15 cellular contexts compared by ENCODE assay signal in the genomic region with DNA sequence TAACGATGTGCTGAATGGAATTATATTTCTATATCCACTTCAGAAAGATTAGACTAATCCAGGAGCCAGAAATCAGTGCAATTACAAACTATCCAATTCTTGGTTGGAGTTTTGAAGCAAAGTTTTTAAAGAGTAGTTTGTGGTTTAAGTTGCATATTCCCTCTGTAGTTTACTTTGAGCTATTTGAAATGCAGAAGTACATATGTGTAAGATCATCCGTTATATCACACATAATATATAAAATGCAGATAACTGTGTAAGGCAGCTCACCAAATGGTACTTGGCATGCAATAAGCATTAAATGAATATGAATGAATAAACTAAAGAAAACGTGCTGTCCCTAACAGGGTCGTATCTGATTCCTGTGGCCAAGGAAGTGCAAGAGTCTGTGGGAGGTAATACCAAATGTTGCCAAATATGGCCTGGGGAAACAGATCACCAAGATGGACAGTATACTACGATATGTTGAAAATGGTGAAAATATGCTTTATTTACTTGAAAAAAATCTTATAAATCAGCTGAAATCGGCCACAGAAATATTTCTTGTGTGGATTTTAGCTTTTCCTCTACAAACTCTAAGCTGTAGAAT.
DNase-seq lines count a peak whose midpoint lies in the region; ATAC-seq and TF ChIP-seq lines count a peak whose summit lies in the region.
"Had no signal": no experiment of that assay in that cellular context is flagged by ENCODE, and none has a peak within 500 bp of the region (broad histone marks: within the 10 kb centered on the region; RNA-seq: fewer than 3 reads in every experiment).

No MANE protein-coding gene starts in this region.

- no peaks in the 10 kb centered on the region for H3K9me2 ChIP-seq in PC-3 (replicated peaks; ENCODE audit: low read length)

- ATAC-seq in PC-3: no peak
- ATAC-seq: K562 had no signal

- in situ Hi-C loops in astrocyte of the spinal cord (cut with HindIII; ENCODE audit: low sequenced_read_pairs): no loop called here

- H3K27ac ChIP-seq in mesenchymal stem cell (ENCODE audit: low read length, poor library complexity, severe bottlenecking): no peak overlapping the region
- H3K27ac ChIP-seq in PC-3 (ENCODE audit: low read length): no peak overlapping the region
- no peak overlapping the region for H3K27ac ChIP-seq in esophagus squamous epithelium

- no peak overlapping the region for H2AFZ ChIP-seq in mesenchymal stem cell (ENCODE audit: low read depth, low read length)
- H2AFZ ChIP-seq in PC-3 (ENCODE audit: low read length): no peak overlapping the region

- H3K14ac ChIP-seq in mesenchymal stem cell (ENCODE audit: low read length in 2 of 2): no peak overlapping the region

- BruUV-seq in PC-3 (replicated peaks; lab: Mats Ljungman, UMichigan): no TSS peak

- no peak overlapping the region for H4K8ac ChIP-seq in mesenchymal stem cell (ENCODE audit: low read length)

- no peak overlapping the region for H2BK12ac ChIP-seq in mesenchymal stem cell (ENCODE audit: low read length in 2 of 2)

- TF ChIP-seq POLR2A in esophagus squamous epithelium (IDR thresholded peaks at IDR 0.05): no peak

- intact Hi-C loops in PC-3 (cut with micrococcal nuclease): no loop called here
- intact Hi-C loops in esophagus squamous epithelium (cut with DNase I): no loop called here

- no peak overlapping the region for H3K4me3 ChIP-seq in astrocyte of the spinal cord (ENCODE audit: low read depth, low read length)
- H3K4me3 ChIP-seq in mesenchymal stem cell (ENCODE audit: insufficient read depth in 1 of 2, low read depth in 1 of 2, low read length in 2 of 2): no peak overlapping the region
- no peak overlapping the region for H3K4me3 ChIP-seq in PC-3 (ENCODE audit: low read length)
- no peak overlapping the region for H3K4me3 ChIP-seq in esophagus squamous epithelium
- H3K4me3 ChIP-seq: K562 had no signal

- no peaks in the 10 kb centered on the region for H3K79me2 ChIP-seq in PC-3 (ENCODE audit: low read length)

- no peaks in the 10 kb centered on the region for H3K27me3 ChIP-seq in mesenchymal stem cell (ENCODE audit: control insufficient read depth in 1 of 2, insufficient read depth in 1 of 2, low read length in 2 of 2)
- H3K27me3 ChIP-seq in PC-3 (ENCODE audit: low read length): peaks cover 65% of the 10 kb centered on the region
- no peaks in the 10 kb centered on the region for H3K27me3 ChIP-seq in esophagus squamous epithelium

- H2BK15ac ChIP-seq in mesenchymal stem cell (ENCODE audit: low read depth, poor library complexity, severe bottlenecking): no peak overlapping the region

- H3K9me3 ChIP-seq in mesenchymal stem cell (ENCODE audit: control insufficient read depth, low read length) (no peaks in the 10 kb centered on the region), PC-3 (ENCODE audit: low read length) (no peaks in the 10 kb centered on the region), esophagus squamous epithelium (no peaks in the 10 kb centered on the region)
- H3K9me3 ChIP-seq: Caco-2 had no signal

- H3K23ac ChIP-seq in mesenchymal stem cell (ENCODE audit: low read length in 2 of 2): no peak overlapping the region

- WGBS in mesenchymal stem cell: 84% methylated on average over 3 of the region's 6 CpGs
- WGBS in esophagus squamous epithelium, 2 donors: 65 to 75% methylated on average over 6 of the region's 6 CpGs

- H3F3A ChIP-seq in PC-3 (ENCODE audit: low read length, unreplicated experiment): no peaks in the 10 kb centered on the region

- CTCF ChIA-PET in PC-3 (lab: Charles Lee): no interaction called here

- H3K79me1 ChIP-seq in mesenchymal stem cell (replicated peaks; ENCODE audit: low read length, poor library complexity, severe bottlenecking): no peaks in the 10 kb centered on the region

- POLR2A ChIA-PET in PC-3 (lab: Charles Lee; ENCODE audit: unreplicated experiment): interaction anchor here (0.5 kb wide), 1 partner anchor 243 kb away, joined by 11 read pairs; no protein-coding TSS in a partner anchor

- H3K18ac ChIP-seq in mesenchymal stem cell (ENCODE audit: low read depth in 1 of 2, low read length in 2 of 2): no peak overlapping the region

- H3K4me1 ChIP-seq in mesenchymal stem cell (ENCODE audit: control insufficient read depth, insufficient read depth, low read depth, low read length): peaks cover 3% of the 10 kb centered on the region
- no peaks in the 10 kb centered on the region for H3K4me1 ChIP-seq in PC-3 (ENCODE audit: insufficient read depth, low read length)
- H3K4me1 ChIP-seq in esophagus squamous epithelium: no peaks in the 10 kb centered on the region
- H3K4me1 ChIP-seq: Caco-2 had no signal

- no peak overlapping the region for H2BK120ac ChIP-seq in mesenchymal stem cell (ENCODE audit: low read depth, low read length)

- H3K4ac ChIP-seq in mesenchymal stem cell (ENCODE audit: low read depth in 1 of 2, low read length in 2 of 2): no peak overlapping the region

- no peak overlapping the region for H4K91ac ChIP-seq in mesenchymal stem cell (ENCODE audit: low read length)

- TF ChIP-seq CTCF in astrocyte of the spinal cord (IDR thresholded peaks at IDR 0.05; ENCODE audit: low read depth, low read length) (no peak), PC-3 (conservative IDR thresholded peaks at IDR 0.05; ENCODE audit: low read depth, low read length) (no peak), esophagus squamous epithelium (IDR thresholded peaks at IDR 0.05) (no peak)

- H2BK5ac ChIP-seq in mesenchymal stem cell (ENCODE audit: low read depth, low read length, poor library complexity, severe bottlenecking): no peak overlapping the region

- no peaks in the 10 kb centered on the region for H4K20me1 ChIP-seq in PC-3 (ENCODE audit: low read length)

- peak overlapping the region; percentile 23 for H3K9ac ChIP-seq in mesenchymal stem cell (ENCODE audit: low read length)
- H3K9ac ChIP-seq in PC-3 (ENCODE audit: low read length): no peak overlapping the region

- H3K36me3 ChIP-seq in mesenchymal stem cell (ENCODE audit: control insufficient read depth in 1 of 2, insufficient read depth in 2 of 2, low read depth in 1 of 2, low read length in 2 of 2) (no peaks in the 10 kb centered on the region), PC-3 (ENCODE audit: low read depth, low read length) (no peaks in the 10 kb centered on the region), esophagus squamous epithelium (no peaks in the 10 kb centered on the region)

- no peak overlapping the region for H3K4me2 ChIP-seq in mesenchymal stem cell (ENCODE audit: low read length, poor library complexity, severe bottlenecking)
- H3K4me2 ChIP-seq in PC-3 (ENCODE audit: low read length): no peak overlapping the region

- no peak overlapping the region for H2AK5ac ChIP-seq in mesenchymal stem cell (ENCODE audit: low read length, severe bottlenecking)

- DNase-seq in EH (ENCODE audit: low read depth): peak; percentile 63
- peak; percentile 55 for DNase-seq in M059J (ENCODE audit: low read depth)
- peak; percentile 29 for DNase-seq in astrocyte of the spinal cord (ENCODE audit: low read depth, low spot score)
- no peak for DNase-seq in mesenchymal stem cell
- no peak for DNase-seq in PC-3
- DNase-seq in RPMI8226: no peak
- DNase-seq in NCI-H2171 (lab: John Stamatoyannopoulos, UW): no peak
- DNase-seq in esophagus squamous epithelium (lab: John Stamatoyannopoulos, UW): no peak
- DNase-seq: ACHN; Caco-2; CD4-positive, CD25-positive, alpha-beta regulatory T cell; NCI-H1417 treated with DMSO at 0.1 percent for 48 hours; NCI-H2029; SHP77 treated with DMSO at 0.1 percent for 48 hours had no signal

Comparison
In these comparisons a context has a peak if more than half of its experiments do, and no peak if none do; other contexts are left out.
1. DNase-seq: peak in EH (single experiment), M059J (single experiment) and astrocyte of the spinal cord (single experiment); none in mesenchymal stem cell (single experiment), PC-3 (single experiment), RPMI8226 (single experiment), NCI-H2171 (single experiment) and esophagus squamous epithelium (single experiment).